ENCODE assay signal across 1 cellular context in genomic region chr10:88113232-88113631, GRCh38.
TF ChIP-seq lines count a peak whose summit lies in the region.

No MANE protein-coding gene starts in this region.

TF ChIP-seq in GM12878, 131 proteins besides CTCF, POLR2A, EP300 and RAD21 (continued from another document and continues in another):
- TF ChIP-seq IRF3 (IDR thresholded peaks at IDR 0.05) (no peak), ZNF384 (IDR thresholded peaks at IDR 0.05; ENCODE audit: borderline replicate concordance, low read depth, low read length) (no peak), EED (IDR thresholded peaks at IDR 0.05; ENCODE audit: low read depth) (peak; percentile 74), ZNF207 (IDR thresholded peaks at IDR 0.05; ENCODE audit: borderline replicate concordance) (no peak), HSF1 (IDR thresholded peaks at IDR 0.05; ENCODE audit: low read depth, low read length) (no peak), PAX8 (IDR thresholded peaks at IDR 0.05) (no peak), ATF7 (IDR thresholded peaks at IDR 0.05; ENCODE audit: low read depth) (no peak), ZBTB4 (CRISPR knock-in tag; IDR thresholded peaks at IDR 0.05) (no peak), KDM1A (IDR thresholded peaks at IDR 0.05; ENCODE audit: borderline replicate concordance) (no peak), SREBF2 (IDR thresholded peaks at IDR 0.05; ENCODE audit: low read length) (no peak), POLR2AphosphoS5 (IDR thresholded peaks at IDR 0.05; ENCODE audit: low read length) (no peak), IKZF2 (IDR thresholded peaks at IDR 0.05) (peak; percentile 20 to 56; a peak in 3 of 4 replicates), BCL3 (IDR thresholded peaks at IDR 0.05; ENCODE audit: borderline replicate concordance, insufficient read depth, low read depth, low read length, poor library complexity, severe bottlenecking) (no peak), EGR1 (IDR thresholded peaks at IDR 0.05; ENCODE audit: borderline replicate concordance in 1 of 2, low read depth in 2 of 2, low read length in 2 of 2) (no peak), SRF (IDR thresholded peaks at IDR 0.05; ENCODE audit: low read depth in 2 of 2, low read length in 2 of 2) (no peak), SKIL (IDR thresholded peaks at IDR 0.05; ENCODE audit: low read depth, poor library complexity, severe bottlenecking) (no peak), HDAC6 (IDR thresholded peaks at IDR 0.05; ENCODE audit: unreplicated experiment) (no peak), ZBTB40 (IDR thresholded peaks at IDR 0.05; ENCODE audit: borderline replicate concordance) (no peak), ZBTB11 (CRISPR knock-in tag; IDR thresholded peaks at IDR 0.05) (no peak), BCL11A (IDR thresholded peaks at IDR 0.05; ENCODE audit: low read depth, low read length) (0 out of 2 replicates have a peak, but pooled peaks have one; percentile 19), CHD2 (IDR thresholded peaks at IDR 0.05; ENCODE audit: borderline replicate concordance, low read depth, low read length) (no peak), SMAD5 (IDR thresholded peaks at IDR 0.05; ENCODE audit: low read depth) (no peak), SREBF1 (IDR thresholded peaks at IDR 0.05; ENCODE audit: low read length) (no peak), ZZZ3 (IDR thresholded peaks at IDR 0.05; ENCODE audit: control insufficient read depth, insufficient read length, low read depth) (no peak), MAX (IDR thresholded peaks at IDR 0.05; ENCODE audit: low read depth, low read length) (peak; percentile 58; the same call in 1 of the 2 replicates), STAT1 (conservative IDR thresholded peaks at IDR 0.05) (no peak), ATF2 (IDR thresholded peaks at IDR 0.05; ENCODE audit: low read length) (no peak), SIN3A (IDR thresholded peaks at IDR 0.05; ENCODE audit: low read depth, low read length) (no peak), YBX1 (IDR thresholded peaks at IDR 0.05) (no peak), CHD4 (IDR thresholded peaks at IDR 0.05) (no peak), HDGF (IDR thresholded peaks at IDR 0.05) (no peak), WRNIP1 (IDR thresholded peaks at IDR 0.05; ENCODE audit: borderline replicate concordance, low read depth, low read length) (no peak), TCF3 (IDR thresholded peaks at IDR 0.05; ENCODE audit: borderline replicate concordance, insufficient read depth, low read depth, low read length) (no peak), SUZ12 (IDR thresholded peaks at IDR 0.05; ENCODE audit: unreplicated experiment) (no peak), PAX5 (IDR thresholded peaks at IDR 0.05; ENCODE audit: borderline replicate concordance, low read depth, low read length) (0 out of 2 replicates have a peak, but pooled peaks have one; percentile 32), SMC3 (IDR thresholded peaks at IDR 0.05; ENCODE audit: borderline replicate concordance, low read length) (no peak), NR2F1 (conservative IDR thresholded peaks at IDR 0.05) (no peak), HCFC1 (IDR thresholded peaks at IDR 0.05; ENCODE audit: low read length) (no peak), RELA (IDR thresholded peaks at IDR 0.05; ENCODE audit: borderline replicate concordance, partially characterized antibody) (no peak), HDAC2 (IDR thresholded peaks at IDR 0.05) (no peak), RAD51 (IDR thresholded peaks at IDR 0.05) (no peak), PKNOX1 (IDR thresholded peaks at IDR 0.05) (no peak), NFYA (IDR thresholded peaks at IDR 0.05; ENCODE audit: borderline replicate concordance, low read depth, low read length) (no peak), NFIC (IDR thresholded peaks at IDR 0.05; ENCODE audit: low read depth, low read length) (peak; percentile 46; the same call in 1 of the 2 replicates), TCF7 (IDR thresholded peaks at IDR 0.05; ENCODE audit: borderline replicate concordance) (no peak), CEBPB (IDR thresholded peaks at IDR 0.05; ENCODE audit: borderline replicate concordance in 1 of 2, low read depth in 2 of 2, low read length in 2 of 2) (no peak)
